ENCODE assay signal across 15 cellular contexts in the genomic region with DNA sequence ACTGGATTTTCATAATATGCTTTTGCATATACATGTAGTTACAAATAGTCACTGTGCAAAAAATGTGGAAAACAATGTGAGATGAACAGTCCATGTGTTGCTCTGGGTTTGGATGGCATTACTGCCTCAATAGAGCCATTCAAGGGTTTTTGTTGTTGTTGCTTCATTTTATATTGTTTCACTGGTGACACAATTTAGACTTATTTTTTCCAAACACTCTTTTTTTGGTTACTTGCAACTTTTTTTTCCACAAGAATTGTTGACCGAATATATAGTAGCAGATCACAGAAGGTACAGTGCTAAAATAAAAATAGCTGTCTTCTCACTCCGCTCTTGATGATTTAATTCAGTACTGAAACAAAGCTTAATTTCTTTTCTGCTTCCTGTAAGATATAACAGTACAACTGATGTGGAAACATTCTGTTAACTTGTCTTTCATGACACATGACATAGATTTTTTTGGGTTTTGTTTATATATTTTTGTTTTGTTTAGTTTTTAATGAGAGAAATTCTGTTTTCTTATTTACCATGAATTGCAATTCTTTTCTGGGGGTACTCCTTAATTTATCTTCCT.
DNase-seq lines count a peak whose midpoint lies in the region; ATAC-seq and TF ChIP-seq lines count a peak whose summit lies in the region.
"Had no signal": no experiment of that assay in that cellular context is flagged by ENCODE, and none has a peak within 500 bp of the region (broad histone marks: within the 10 kb centered on the region; RNA-seq: fewer than 3 reads in every experiment).

No MANE protein-coding gene starts in this region.

- no peak overlapping the region for H3K4me2 ChIP-seq in GM23248 (ENCODE audit: unreplicated experiment)
- H3K4me2 ChIP-seq: SK-N-SH had no signal

- H3K36me3 ChIP-seq in GM23248 (ENCODE audit: low read depth) (no peaks in the 10 kb centered on the region), psoas muscle (ENCODE audit: insufficient read depth in 1 of 2, low read depth in 1 of 2) (no peaks in the 10 kb centered on the region), HAP-1 (replicated peaks) (no peaks in the 10 kb centered on the region)
- H3K36me3 ChIP-seq: ovary had no signal

- in situ Hi-C loops in GM23248 (cut with MboI) (no loop called here), HAP-1 (cut with MboI; ENCODE audit: low sequenced_read_pairs) (no loop called here)

- intact Hi-C loops in psoas muscle (cut with DNase I): no loop called here

- H3K27me3 ChIP-seq in GM23248 (replicated peaks; ENCODE audit: insufficient read depth): no peaks in the 10 kb centered on the region
- no peaks in the 10 kb centered on the region for H3K27me3 ChIP-seq in psoas muscle (ENCODE audit: insufficient read depth in 3 of 3, low read length in 2 of 3)
- no peaks in the 10 kb centered on the region for H3K27me3 ChIP-seq in HAP-1 (ENCODE audit: low read depth)
- H3K27me3 ChIP-seq: ovary had no signal

- no peaks in the 10 kb centered on the region for H3K9me2 ChIP-seq in GM23248 (ENCODE audit: insufficient read depth)
- H3K9me2 ChIP-seq: SK-N-SH had no signal

- no peaks in the 10 kb centered on the region for H3F3A ChIP-seq in GM23248 (ENCODE audit: insufficient read depth)

- DNase-seq in GM23248 (no peak), pons (ENCODE audit: low spot score) (peak; percentile 63), psoas muscle (no peak), HAP-1 (ENCODE audit: low spot score in 2 of 2) (no peak)
- DNase-seq in stimulated activated CD8-positive, alpha-beta memory T cell treated with anti-CD3 and anti-CD28 coated beads, Interleukin-4, amount 100 ng/mL, for 48 hours: no peak
- DNase-seq: COR-L47; NCI-H510A treated with DMSO at 0.1 percent for 48 hours; ovary; SK-N-SH; stimulated activated CD4-positive, alpha-beta T cell treated with anti-CD3 and anti-CD28 coated beads, Interleukin-2, amount 100 ng/mL, for 24 hours had no signal

- no peak overlapping the region for H3K9ac ChIP-seq in GM23248
- H3K9ac ChIP-seq: SK-N-SH had no signal

- H3K79me2 ChIP-seq in GM23248 (ENCODE audit: insufficient read depth): no peaks in the 10 kb centered on the region

- H3K27ac ChIP-seq in GM23248: no peak overlapping the region
- H3K27ac ChIP-seq in psoas muscle: no peak overlapping the region
- H3K27ac ChIP-seq: coronary artery, ovary had no signal

- H3K9me3 ChIP-seq in GM23248 (ENCODE audit: low read depth) (no peaks in the 10 kb centered on the region), psoas muscle (no peaks in the 10 kb centered on the region), HAP-1 (no peaks in the 10 kb centered on the region)
- H3K9me3 ChIP-seq: ovary, SK-N-SH had no signal

- peaks cover 12% of the 10 kb centered on the region; the same call in 1 of the 2 replicates for H3K4me1 ChIP-seq in GM23248 (ENCODE audit: insufficient read depth)
- H3K4me1 ChIP-seq in psoas muscle: no peaks in the 10 kb centered on the region
- H3K4me1 ChIP-seq in HAP-1: peaks cover 2% of the 10 kb centered on the region; the same call in 1 of the 2 replicates

- no peak for TF ChIP-seq CTCF in psoas muscle (IDR thresholded peaks at IDR 0.05)

- H3K4me3 ChIP-seq in GM23248: no peak overlapping the region
- H3K4me3 ChIP-seq in psoas muscle: no peak overlapping the region
- no peak overlapping the region for H3K4me3 ChIP-seq in HAP-1
- H3K4me3 ChIP-seq: coronary artery, ovary had no signal

- ATAC-seq in GM18867 (IDR thresholded peaks at IDR 0.05; ENCODE audit: unreplicated experiment) (peak; percentile 97), HG03354 (IDR thresholded peaks at IDR 0.05; ENCODE audit: poor library complexity, severe bottlenecking, unreplicated experiment) (peak; percentile 98), psoas muscle (no peak), GM18873 (IDR thresholded peaks at IDR 0.05; ENCODE audit: low FRiP score, unreplicated experiment) (no peak)
- ATAC-seq: left lobe of liver had no signal

- H2AFZ ChIP-seq in GM23248: peak overlapping the region; percentile 63

- WGBS in GM23248 (ENCODE audit: low coverage in 1 of 2, low lambda C conversion rate in 2 of 2, missing lambda C conversion rate in 2 of 2), 2 experiments: 48 to 55% methylated on average over 2 of the region's 2 CpGs
- WGBS in psoas muscle, 3 donors: 77 to 80% (median 79%) methylated on average over 2 of the region's 2 CpGs

- H4K20me1 ChIP-seq in GM23248 (ENCODE audit: insufficient read depth): no peaks in the 10 kb centered on the region

Comparison
In these comparisons a context has a peak if more than half of its experiments do, and no peak if none do; other contexts are left out.
1. ATAC-seq: peak in GM18867 (single experiment) and HG03354 (single experiment); none in psoas muscle (0 of 4) and GM18873 (single experiment).